ENCODE assay signal across 13 cellular contexts in genomic region chr20:43389839-43390626, GRCh38.
DNase-seq lines count a peak whose midpoint lies in the region; ATAC-seq, FAIRE-seq and TF ChIP-seq lines count a peak whose summit lies in the region.
"Had no signal": no experiment of that assay in that cellular context is flagged by ENCODE, and none has a peak within 500 bp of the region (broad histone marks: within the 10 kb centered on the region; RNA-seq: fewer than 3 reads in every experiment).

No MANE protein-coding gene starts in this region.

- no peak for FAIRE-seq in GM12891 (lab: Jason Lieb, UNC)
- no peak for FAIRE-seq in K562 (lab: Jason Lieb, UNC)

- no peaks in the 10 kb centered on the region for H3K36me3 ChIP-seq in K562 (ENCODE audit: control insufficient read depth, insufficient read depth, low read length)
- H3K36me3 ChIP-seq in mesendoderm (ENCODE audit: control insufficient read depth, insufficient read depth, low read length), result no peaks in the 10 kb centered on the region

- H3K56ac ChIP-seq in mesendoderm (ENCODE audit: low read length), result peak overlapping the region; percentile 34

- no peak for TF ChIP-seq EP300 in K562 (IDR thresholded peaks at IDR 0.05; ENCODE audit: low read length)

- H3K4ac ChIP-seq in mesendoderm (ENCODE audit: low read depth, low read length), result no peak overlapping the region

- no peak overlapping the region for H3K27ac Mint-ChIP-seq in CD14-positive monocyte
- H3K27ac Mint-ChIP-seq: T-helper 2 cell treated with Interferon-gamma antibody and Interleukin-4, amounts not matched to agents 5 μg/mL and 100 μg/mL, for 36 hours had no signal

- H3K27me3 ChIP-seq in K562 (ENCODE audit: control insufficient read depth in 2 of 2, insufficient read depth in 2 of 2, low read length in 2 of 2), result peaks cover 3 to 16% of the 10 kb centered on the region in 2 experiments; a peak in 4 of 5 replicates
- H3K27me3 ChIP-seq in mesendoderm (ENCODE audit: insufficient read depth, low read length, poor library complexity), result no peaks in the 10 kb centered on the region

- H3K9me3 Mint-ChIP-seq in CD14-positive monocyte, result peaks cover 2 to 25% (median 15%) of the 10 kb centered on the region in 7 donors
- H3K9me3 Mint-ChIP-seq: T-helper 2 cell treated with Interferon-gamma antibody and Interleukin-4, amounts not matched to agents 5 μg/mL and 100 μg/mL, for 36 hours had no signal

- H3K9ac ChIP-seq in K562 (ENCODE audit: insufficient read depth in 1 of 2, low read depth in 2 of 2, low read length in 2 of 2), result 0 out of 4 replicates have a peak overlapping the region, but pooled peaks of 1 of the 2 experiments have one; percentile 35
- no peak overlapping the region for H3K9ac ChIP-seq in mesendoderm (ENCODE audit: low read length)
- H3K9ac ChIP-seq: GM23248 had no signal

- CTCF ChIA-PET in K562 (lab: Yijun Ruan, JAX; ENCODE audit: low intra/inter-chr PET ratio), result interaction anchor here (0.7 kb wide), 1 partner anchor 202 kb away, joined by 5 read pairs; no protein-coding TSS in a partner anchor

- peaks cover 3 to 31% (median 5%) of the 10 kb centered on the region in 3 donors for H3K27me3 Mint-ChIP-seq in CD14-positive monocyte (ENCODE audit: low read depth in 3 of 3)

- H3K18ac ChIP-seq in mesendoderm (ENCODE audit: low read length), result no peak overlapping the region

- TF ChIP-seq CTCF in CD14-positive monocyte (IDR thresholded peaks at IDR 0.05) (peak; percentile 31), K562 (IDR thresholded peaks at IDR 0.05 in 2 of 3, conservative IDR thresholded peaks at IDR 0.05 in 1 of 3; ENCODE audit: insufficient read depth in 2 of 3, low read depth in 1 of 3, low read length in 3 of 3) (peak; percentile 44 to 67 (median 50); a peak in 5 of 6 replicates)

- no peaks in the 10 kb centered on the region for H3K36me3 Mint-ChIP-seq in CD14-positive monocyte

- no peak for DNase-seq in CD14-positive monocyte (ENCODE audit: low spot score)
- peak; percentile 13 for DNase-seq in GM12891 (ENCODE audit: insufficient read length, low spot score)
- DNase-seq in K562 (ENCODE audit: extremely low read depth in 1 of 4, low spot score in 3 of 4), result peak; percentile 21 to 73 (median 60)
- DNase-seq in mesendoderm, result no peak
- DNase-seq in SHP77 treated with DMSO at 0.1 percent for 48 hours (lab: John Stamatoyannopoulos, UW), result no peak
- no peak for DNase-seq in activated gamma-delta T cell (lab: John Stamatoyannopoulos, UW)
- no peak for DNase-seq in NCI-H345 (lab: John Stamatoyannopoulos, UW)
- DNase-seq: activated naive CD4-positive, alpha-beta T cell treated with Interleukin-2 at 50 U/mL for 16 hours; NCI-H2171 treated with DMSO at 0.1 percent for 48 hours; stimulated activated naive CD4-positive, alpha-beta T cell had no signal

- ATAC-seq in K562, result peak; percentile 89

- peak in 1 of 2 experiments; percentile 44; a peak in 2 of 4 replicates for TF ChIP-seq RAD21 in K562 (CRISPR knock-in tag; conservative IDR thresholded peaks at IDR 0.05 in 1 of 2, IDR thresholded peaks at IDR 0.05 in 1 of 2)

- no peaks in the 10 kb centered on the region for H3K79me1 ChIP-seq in mesendoderm (ENCODE audit: low read length)

- POLR2A ChIA-PET in K562 (lab: Yijun Ruan, JAX), result interaction anchor here (0.6 to 0.7 kb wide), 2 partner anchors 10 to 13 kb away, joined by 3 to 4 read pairs; no protein-coding TSS in a partner anchor

- in situ Hi-C loops in K562 (cut with MboI), result no loop called here

- H2AFZ ChIP-seq in K562 (ENCODE audit: low read depth, low read length), result no peak overlapping the region

- no peak overlapping the region for H2BK15ac ChIP-seq in mesendoderm (replicated peaks; ENCODE audit: low read depth)

- no peak overlapping the region for H4K5ac ChIP-seq in mesendoderm (ENCODE audit: low read length)

- H3K4me3 ChIP-seq in K562 (no peak overlapping the region), mesendoderm (ENCODE audit: low read length) (no peak overlapping the region)

- TF ChIP-seq POLR2A in GM12891 (IDR thresholded peaks at IDR 0.05; ENCODE audit: low read depth, low read length) (no peak), K562 (conservative IDR thresholded peaks at IDR 0.05) (no peak)

- BruUV-seq in K562 (replicated peaks; lab: Mats Ljungman, UMichigan), result no TSS peak

- no peaks in the 10 kb centered on the region for H3K9me1 ChIP-seq in K562 (ENCODE audit: control insufficient read depth, insufficient read depth, low read length)

- H4K8ac ChIP-seq in mesendoderm (ENCODE audit: low read depth, low read length), result no peak overlapping the region

- H3K4me1 Mint-ChIP-seq in CD14-positive monocyte, result peaks cover 3% of the 10 kb centered on the region

- peaks cover 0 to 7% of the 10 kb centered on the region in 2 experiments; a peak in 2 of 5 replicates for H3K4me1 ChIP-seq in K562 (replicated peaks in 1 of 2; ENCODE audit: control insufficient read depth in 2 of 2, insufficient read depth in 2 of 2, low read length in 2 of 2)
- H3K4me1 ChIP-seq in mesendoderm (ENCODE audit: control insufficient read depth, low read depth, low read length), result no peaks in the 10 kb centered on the region

- H4K20me1 ChIP-seq in K562 (replicated peaks; ENCODE audit: control insufficient read depth, insufficient read depth, low read length), result 0 out of 2 replicates have a peak, but pooled peaks cover 4% of the 10 kb centered on the region

- intact Hi-C loops in CD14-positive monocyte (cut with micrococcal nuclease) (no loop called here), K562 (cut with micrococcal nuclease) (no loop called here)

- H3K4me3 Mint-ChIP-seq in CD14-positive monocyte, result no peak overlapping the region
- H3K4me3 Mint-ChIP-seq: T-helper 2 cell treated with Interferon-gamma antibody and Interleukin-4, amounts not matched to agents 5 μg/mL and 100 μg/mL, for 36 hours had no signal

- H2BK5ac ChIP-seq in mesendoderm (ENCODE audit: low read length), result no peak overlapping the region

- H3K9me3 ChIP-seq in K562 (replicated peaks; ENCODE audit: control insufficient read depth, insufficient read depth, low read depth, low read length), result no peaks in the 10 kb centered on the region

- H3K4me2 ChIP-seq in K562 (ENCODE audit: insufficient read depth, low read length) (no peak overlapping the region), mesendoderm (ENCODE audit: low read length) (no peak overlapping the region)

- H3K79me2 ChIP-seq in K562 (ENCODE audit: control insufficient read depth, insufficient read depth, low read length) (no peaks in the 10 kb centered on the region), mesendoderm (ENCODE audit: control insufficient read depth, insufficient read depth, low read length) (no peaks in the 10 kb centered on the region)

- no peak overlapping the region for H2AK5ac ChIP-seq in mesendoderm (ENCODE audit: low read length)

- no peak overlapping the region for H2BK120ac ChIP-seq in mesendoderm (ENCODE audit: low read depth, low read length)

- H3K27ac ChIP-seq in K562 (ENCODE audit: extremely low read depth, low read depth, low read length), result no peak overlapping the region
- H3K27ac ChIP-seq in mesendoderm (ENCODE audit: low read depth, low read length), result no peak overlapping the region
- H3K27ac ChIP-seq: HL-60 had no signal

- no peak overlapping the region for H3K23ac ChIP-seq in mesendoderm (ENCODE audit: low read length)

- 4% methylated on average over 17 of the region's 26 CpGs for WGBS in K562 (ENCODE audit: insufficient coverage, low coverage, missing lambda C conversion rate)
- no CpG with 5 or more reads among the region's 26 CpGs for WGBS in mesendoderm (ENCODE audit: extremely low coverage, insufficient coverage, low lambda C conversion rate)

TF ChIP-seq in GM12891, 5 proteins besides CTCF, POLR2A, EP300 and RAD21:
- TF ChIP-seq SPI1 (IDR thresholded peaks at IDR 0.05; ENCODE audit: low read depth, low read length) (no peak), POU2F2 (IDR thresholded peaks at IDR 0.05; ENCODE audit: low read depth, low read length) (no peak)
TF ChIP-seq in GM12891: peak in this region for 0.

TF ChIP-seq in K562, 482 proteins besides CTCF, POLR2A, EP300 and RAD21:
- TF ChIP-seq MLLT1 (IDR thresholded peaks at IDR 0.05) (no peak), ELF4 (CRISPR knock-in tag; IDR thresholded peaks at IDR 0.05) (no peak), TCF3 (CRISPR knock-in tag; IDR thresholded peaks at IDR 0.05) (no peak), SMC3 (conservative IDR thresholded peaks at IDR 0.05; ENCODE audit: insufficient read depth, low read depth, low read length) (peak; percentile 49; the same call in 1 of the 2 replicates), VEZF1 (CRISPR knock-in tag; IDR thresholded peaks at IDR 0.05) (peak; percentile 31; the same call in 1 of the 2 replicates), ZNF707 (CRISPR knock-in tag; conservative IDR thresholded peaks at IDR 0.05) (no peak), ZBTB7A (IDR thresholded peaks at IDR 0.05; ENCODE audit: borderline replicate concordance, control insufficient read depth, low read depth, low read length) (peak; percentile 75; the same call in 1 of the 2 replicates), EGR1 (conservative IDR thresholded peaks at IDR 0.05) (peak; percentile 62)

Comparison
In these comparisons a context has a peak if more than half of its experiments do, and no peak if none do; other contexts are left out.
1. DNase-seq: peak in GM12891 (single experiment) and K562 (4 of 4); none in CD14-positive monocyte (single experiment), mesendoderm (single experiment), SHP77 treated with DMSO at 0.1 percent for 48 hours (single experiment), activated gamma-delta T cell (single experiment) and NCI-H345 (single experiment).